In the genomic region with DNA sequence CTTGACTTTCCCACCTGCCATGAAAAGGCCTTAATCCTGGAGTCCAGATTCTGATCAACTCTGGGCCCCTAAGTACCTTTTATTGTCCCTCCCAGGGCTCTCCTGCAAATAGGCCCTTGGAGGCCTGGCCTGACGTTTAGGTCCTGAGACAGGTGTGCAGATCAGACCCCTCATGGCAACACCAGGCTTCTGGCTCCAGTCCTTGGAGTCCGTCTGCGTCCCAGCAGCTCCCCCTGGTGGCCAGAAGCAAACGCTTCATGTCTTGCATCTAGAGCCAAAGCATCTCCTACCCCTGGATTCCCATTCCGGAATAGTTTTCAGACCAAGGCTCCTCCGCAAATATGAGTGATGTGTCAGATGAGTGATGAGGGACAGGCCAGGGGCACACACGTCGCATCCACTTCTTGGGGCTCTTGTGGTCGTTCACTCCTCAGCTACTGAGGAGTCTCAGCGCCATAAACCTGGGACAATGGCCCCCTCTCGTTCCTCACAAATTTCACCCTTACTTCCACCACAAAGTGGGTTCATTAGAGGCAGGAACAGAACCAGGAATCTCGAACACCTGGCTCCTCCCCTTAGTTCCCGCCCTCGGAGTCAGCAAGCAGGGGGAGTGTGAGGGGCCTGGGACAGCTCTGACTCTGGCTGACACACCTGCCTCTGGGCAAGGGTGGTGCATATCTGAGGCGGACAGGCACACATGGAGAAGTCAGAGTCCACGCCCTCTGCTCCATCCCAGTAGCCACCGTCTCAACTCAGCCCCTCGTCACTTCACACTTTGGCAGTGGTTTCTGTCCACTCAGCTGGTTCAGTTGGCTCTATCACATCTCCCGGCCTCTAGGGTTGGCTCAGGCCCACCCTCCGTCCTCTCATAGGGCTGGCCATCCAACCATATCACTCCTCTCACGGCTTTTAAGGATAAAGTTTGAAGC, we compare ENCODE assay signal across 8 cellular contexts.
DNase-seq lines count a peak whose midpoint lies in the region; ATAC-seq, FAIRE-seq and TF ChIP-seq lines count a peak whose summit lies in the region.

No MANE protein-coding gene starts in this region.

- no peaks in the 10 kb centered on the region for H4K20me1 ChIP-seq in keratinocyte (ENCODE audit: control insufficient read depth, extremely low read depth, insufficient read depth, low read length)

- H3K27me3 ChIP-seq in keratinocyte (ENCODE audit: control insufficient read depth, extremely low read depth, insufficient read depth, low read length): no peaks in the 10 kb centered on the region

- peak; percentile 50 for DNase-seq in CMK (ENCODE audit: low read depth)
- peak; percentile 74 for DNase-seq in NCI-H2227 treated with DMSO at 0.1 percent for 48 hours (lab: John Stamatoyannopoulos, UW)
- DNase-seq in activated CD4-positive, CD25-positive, alpha-beta regulatory T cell treated with anti-CD3 and anti-CD28 coated beads, Interleukin-2, amount 50 U/mL, for 16 hours (ENCODE audit: low read depth, low spot score): peak; percentile 62
- peak; percentile 83 to 84 for DNase-seq in cardiac fibroblast (ENCODE audit: low read depth in 2 of 2)
- DNase-seq in keratinocyte (ENCODE audit: low read depth, low spot score): peak; percentile 40
- DNase-seq in stimulated activated CD4-positive, alpha-beta T cell treated with anti-CD3 and anti-CD28 coated beads, Interleukin-1b, Interleukin-23, amount 100 ng/mL, for 1 hour (ENCODE audit: low read depth in 2 of 2): peak; percentile 37 to 76

- TF ChIP-seq CTCF in cardiac fibroblast (IDR thresholded peaks at IDR 0.05; ENCODE audit: low read depth, low read length): peak; percentile 93
- TF ChIP-seq CTCF in keratinocyte (optimal IDR thresholded peaks at IDR 0.05 in 1 of 3, IDR thresholded peaks at IDR 0.05 in 1 of 3, conservative IDR thresholded peaks at IDR 0.05 in 1 of 3; ENCODE audit: extremely low read depth in 1 of 3, insufficient read depth in 2 of 3, low read length in 3 of 3): peak; percentile 87 to 95 (median 92)

- H3K4me3 ChIP-seq in cardiac fibroblast (replicated peaks in 1 of 2; ENCODE audit: low read depth in 2 of 2, low read length in 2 of 2) (no peak overlapping the region), keratinocyte (ENCODE audit: control insufficient read depth in 2 of 3, extremely low read depth in 1 of 3, insufficient read depth in 2 of 3, low read depth in 1 of 3, low read length in 3 of 3) (no peak overlapping the region)

- H3K79me2 ChIP-seq in keratinocyte (ENCODE audit: control insufficient read depth, insufficient read depth, low read length): no peaks in the 10 kb centered on the region

- no peaks in the 10 kb centered on the region for H3K9me1 ChIP-seq in keratinocyte (ENCODE audit: control insufficient read depth, extremely low read depth, insufficient read depth, low read length)

- H3K4me2 ChIP-seq in keratinocyte (ENCODE audit: control insufficient read depth, extremely low read depth, insufficient read depth, low read depth, low read length): peak overlapping the region; percentile 36

- H3K9me3 ChIP-seq in keratinocyte (ENCODE audit: control insufficient read depth, low read depth, low read length): no peaks in the 10 kb centered on the region

- peak; percentile 92 for FAIRE-seq in keratinocyte (lab: Jason Lieb, UNC)

- ATAC-seq in HG02759 (IDR thresholded peaks at IDR 0.05; ENCODE audit: unreplicated experiment) (peak; percentile 44), GM18861 (IDR thresholded peaks at IDR 0.05; ENCODE audit: unreplicated experiment) (no peak)

- dilution Hi-C loops in keratinocyte (cut with MboI; ENCODE audit: extremely low pct_ligation_motif_present, low sequenced_read_pairs): no loop called here

- H3K36me3 ChIP-seq in keratinocyte (ENCODE audit: control insufficient read depth in 2 of 2, extremely low read depth in 1 of 2, insufficient read depth in 2 of 2, low read length in 2 of 2): no peaks in the 10 kb centered on the region

- no peak overlapping the region for H2AFZ ChIP-seq in keratinocyte (ENCODE audit: control insufficient read depth, low read length)

- no peak overlapping the region for H3K27ac ChIP-seq in keratinocyte (ENCODE audit: control insufficient read depth, insufficient read depth, low read length)

- H3K4me1 ChIP-seq in keratinocyte (ENCODE audit: control insufficient read depth, extremely low read depth, insufficient read depth, low read length): peaks cover 5% of the 10 kb centered on the region

- no peak overlapping the region for H3K9ac ChIP-seq in keratinocyte (ENCODE audit: control insufficient read depth, extremely low read depth, insufficient read depth, low read length)
